In the genomic region with DNA sequence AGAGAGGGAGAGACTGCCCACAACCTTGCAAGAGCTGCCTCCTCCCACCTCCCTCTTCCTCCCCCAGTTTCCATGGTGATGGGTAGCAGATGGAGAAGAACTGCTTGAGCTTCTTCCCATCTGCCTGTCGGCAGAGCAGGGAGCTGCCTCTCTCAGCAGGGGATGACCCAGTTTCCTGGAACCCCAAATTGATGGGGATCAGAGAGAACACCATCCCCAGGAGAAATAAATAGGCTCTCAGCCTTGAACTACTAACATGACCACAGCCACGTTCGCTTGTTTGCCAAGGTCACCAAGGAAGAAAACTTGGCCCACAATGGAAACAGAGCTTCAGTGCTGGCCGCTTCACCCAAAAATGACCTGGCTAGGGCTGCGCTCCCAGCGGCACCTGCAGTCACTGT, we compare ENCODE assay signal across 12 cellular contexts.
A peak's percentile ranks its signal among the peaks of the same experiment; 100 is the strongest.
DNase-seq lines count a peak whose midpoint lies in the region; ATAC-seq and TF ChIP-seq lines count a peak whose summit lies in the region.
"Had no signal": no experiment of that assay in that cellular context is flagged by ENCODE, and none has a peak within 500 bp of the region (broad histone marks: within the 10 kb centered on the region; RNA-seq: fewer than 3 reads in every experiment).

No MANE protein-coding gene starts in this region.

- H3K27me3 Mint-ChIP-seq in glutamatergic neuron (ENCODE audit: unreplicated experiment), result peaks cover 24% of the 10 kb centered on the region
- peaks cover 31 to 54% of the 10 kb centered on the region in 2 donors for H3K27me3 Mint-ChIP-seq in effector memory CD8-positive, alpha-beta T cell
- H3K27me3 Mint-ChIP-seq: naive B cell had no signal

- peaks cover 18% of the 10 kb centered on the region for H3K9me3 Mint-ChIP-seq in glutamatergic neuron (ENCODE audit: unreplicated experiment)
- H3K9me3 Mint-ChIP-seq in effector memory CD8-positive, alpha-beta T cell, result no peaks in the 10 kb centered on the region
- H3K9me3 Mint-ChIP-seq: activated CD8-positive, alpha-beta T cell treated with anti-CD3 and anti-CD28 coated beads for 36 hours; naive B cell had no signal

- H3K4me1 ChIP-seq in cardiac muscle cell (ENCODE audit: low read depth), result peaks cover 19% of the 10 kb centered on the region
- H3K4me1 ChIP-seq: upper lobe of left lung had no signal

- no peaks in the 10 kb centered on the region for H3K9me3 ChIP-seq in cardiac muscle cell (ENCODE audit: low read depth)
- H3K9me3 ChIP-seq: upper lobe of left lung had no signal

- no peak overlapping the region for H3K4me3 ChIP-seq in cardiac muscle cell
- H3K4me3 ChIP-seq: upper lobe of left lung had no signal

- peak overlapping the region; percentile 81 for H3K27ac ChIP-seq in cardiac muscle cell
- H3K27ac ChIP-seq: upper lobe of left lung had no signal

- H3K36me3 ChIP-seq in cardiac muscle cell, result peaks cover 4% of the 10 kb centered on the region
- H3K36me3 ChIP-seq: upper lobe of left lung had no signal

- no peaks in the 10 kb centered on the region for H3K27me3 ChIP-seq in cardiac muscle cell
- H3K27me3 ChIP-seq: upper lobe of left lung had no signal

- peak overlapping the region; percentile 94 for H3K27ac Mint-ChIP-seq in glutamatergic neuron (ENCODE audit: unreplicated experiment)
- no peak overlapping the region for H3K27ac Mint-ChIP-seq in effector memory CD8-positive, alpha-beta T cell
- H3K27ac Mint-ChIP-seq: activated CD8-positive, alpha-beta T cell treated with anti-CD3 and anti-CD28 coated beads for 36 hours had no signal

- H3K4me1 Mint-ChIP-seq in glutamatergic neuron (ENCODE audit: low read depth, unreplicated experiment), result peaks cover 38% of the 10 kb centered on the region
- peaks cover 0 to 3% of the 10 kb centered on the region in 2 donors for H3K4me1 Mint-ChIP-seq in effector memory CD8-positive, alpha-beta T cell (ENCODE audit: low read depth in 2 of 2)
- H3K4me1 Mint-ChIP-seq: naive B cell had no signal

- intact Hi-C loops in left ventricle myocardium superior (cut with micrococcal nuclease), result no loop called here

- H3K4me3 Mint-ChIP-seq in glutamatergic neuron (ENCODE audit: unreplicated experiment), result peak overlapping the region; percentile 70
- H3K4me3 Mint-ChIP-seq in effector memory CD8-positive, alpha-beta T cell, result no peak overlapping the region
- H3K4me3 Mint-ChIP-seq: activated CD8-positive, alpha-beta T cell treated with anti-CD3 and anti-CD28 coated beads for 36 hours; naive B cell had no signal

- ATAC-seq in left ventricle myocardium superior, result no peak
- no peak for ATAC-seq in HG03045 (IDR thresholded peaks at IDR 0.05; ENCODE audit: unreplicated experiment)
- ATAC-seq in effector memory CD8-positive, alpha-beta T cell (replicated peaks), result no peak
- ATAC-seq: activated CD8-positive, alpha-beta T cell treated with anti-CD3 and anti-CD28 coated beads for 36 hours had no signal

- TF ChIP-seq CTCF in cardiac muscle cell (IDR thresholded peaks at IDR 0.05; ENCODE audit: low read depth, low read length) (no peak), glutamatergic neuron (IDR thresholded peaks at IDR 0.05; ENCODE audit: partially characterized antibody, unreplicated experiment) (no peak)

- DNase-seq in cardiac muscle cell (ENCODE audit: low read depth in 1 of 2, low spot score in 1 of 2) (peak in 1 of 2 donors; percentile 8), left ventricle myocardium superior (no peak), NCI-H82 (lab: John Stamatoyannopoulos, UW) (peak; percentile 92), glutamatergic neuron (peak; percentile 66)
- no peak for DNase-seq in stimulated activated naive CD4-positive, alpha-beta T cell (lab: John Stamatoyannopoulos, UW)
- DNase-seq in effector CD8-positive, alpha-beta T cell (lab: John Stamatoyannopoulos, UW), result no peak
- no peak for DNase-seq in effector memory CD8-positive, alpha-beta T cell
- DNase-seq: activated CD8-positive, alpha-beta T cell treated with anti-CD3 and anti-CD28 coated beads for 36 hours; GDM1; naive B cell; upper lobe of left lung had no signal

- peaks cover 15% of the 10 kb centered on the region for H3K36me3 Mint-ChIP-seq in glutamatergic neuron (ENCODE audit: unreplicated experiment)
- peaks cover 3% of the 10 kb centered on the region for H3K36me3 Mint-ChIP-seq in effector memory CD8-positive, alpha-beta T cell (ENCODE audit: insufficient read depth)

Comparison
In these comparisons a context has a peak if more than half of its experiments do, and no peak if none do; other contexts are left out.
1. DNase-seq: peak in NCI-H82 (single experiment) and glutamatergic neuron (single experiment); none in left ventricle myocardium superior (single experiment), stimulated activated naive CD4-positive, alpha-beta T cell (0 of 6), effector CD8-positive, alpha-beta T cell (single experiment) and effector memory CD8-positive, alpha-beta T cell (0 of 3).